ENCODE assay signal across 22 cellular contexts in genomic region chr12:75556306-75556899, GRCh38. TPM values are rescaled to one million over a fixed set of nuclear protein-coding genes. Genes with fewer than 3 reads are reported as not detected.
A peak's percentile ranks its signal among the peaks of the same experiment; 100 is the strongest.
DNase-seq lines count a peak whose midpoint lies in the region; ATAC-seq and TF ChIP-seq lines count a peak whose summit lies in the region.
"Had no signal": no experiment of that assay in that cellular context is flagged by ENCODE, and none has a peak within 500 bp of the region (broad histone marks: within the 10 kb centered on the region; RNA-seq: fewer than 3 reads in every experiment).

No MANE protein-coding gene starts in this region.

- H3K27ac Mint-ChIP-seq in stimulated activated naive CD8-positive, alpha-beta T cell treated with anti-CD3 and anti-CD28 coated beads, Interleukin-15, amount 100 ng/mL, for 72 hours, result no peak overlapping the region
- no peak overlapping the region for H3K27ac Mint-ChIP-seq in stimulated activated effector memory CD8-positive, alpha-beta T cell treated with anti-CD3 and anti-CD28 coated beads, Interleukin-12 subunit alpha, Interleukin-12 subunit beta, amount 100 ng/mL, for 72 hours
- H3K27ac Mint-ChIP-seq: activated T-helper 2 cell treated with anti-CD3 and anti-CD28 coated beads, Interferon-gamma antibody, Interleukin-2, Interleukin-4, amounts not matched to agents 10 μg/mL and 5 μg/mL and 100 μg/mL, durations not matched to agents 14 hours and 24 hours and 36 hours; CD4-positive, alpha-beta memory T cell; natural killer cell; T-helper 1 cell treated with Interleukin-12 subunit alpha and Interleukin-12 subunit beta and Interleukin-4 antibody, amounts not matched to agents 30 μg/mL and 1 μg/mL, for 36 hours had no signal

- H3K27me3 Mint-ChIP-seq in stimulated activated naive CD8-positive, alpha-beta T cell treated with anti-CD3 and anti-CD28 coated beads, Interleukin-15, amount 100 ng/mL, for 72 hours, result peaks cover 15% of the 10 kb centered on the region

- in situ Hi-C loops in Panc1 (cut with HindIII; ENCODE audit: low pct_unique_long_range_greater_than_20kb, low sequenced_read_pairs), result no loop called here

- H3K4me1 ChIP-seq in Panc1 (ENCODE audit: control insufficient read depth, insufficient read depth, low read length), result peaks cover 44% of the 10 kb centered on the region
- H3K4me1 ChIP-seq: pancreas, testis had no signal

- CTCF ChIA-PET in Panc1 (lab: Charles Lee), result interaction anchor here (0.6 kb wide), 1 partner anchor 561 kb away, joined by 3 read pairs; no protein-coding TSS in a partner anchor

- no peak overlapping the region for H3K4me3 ChIP-seq in Panc1 (ENCODE audit: low read depth in 2 of 2, low read length in 2 of 2)
- no peak overlapping the region for H3K4me3 ChIP-seq in fibroblast of pulmonary artery (replicated peaks; ENCODE audit: low read depth, low read length)
- H3K4me3 ChIP-seq: gastroesophageal sphincter, pancreas, SJCRH30, testis had no signal

- no peaks in the 10 kb centered on the region for H3K36me3 ChIP-seq in Panc1 (ENCODE audit: control insufficient read depth, insufficient read depth, low read length)
- H3K36me3 ChIP-seq: gastroesophageal sphincter, pancreas, SJCRH30 had no signal

- DNase-seq in DMS53 (lab: John Stamatoyannopoulos, UW) (peak; percentile 56), Panc1 (ENCODE audit: low read depth, low spot score) (no peak), fibroblast of pulmonary artery (ENCODE audit: low read depth) (peak; percentile 6), amygdala (lab: John Stamatoyannopoulos, UW) (no peak)
- DNase-seq in stimulated activated naive CD8-positive, alpha-beta T cell treated with anti-CD3 and anti-CD28 coated beads, Interleukin-15, amount 100 ng/mL, for 72 hours, result no peak
- DNase-seq in activated CD8-positive, alpha-beta memory T cell treated with anti-CD3 and anti-CD28 coated beads, Interleukin-2, amount 50 U/mL, for 4 hours, result no peak
- DNase-seq in stimulated activated effector memory CD8-positive, alpha-beta T cell treated with anti-CD3 and anti-CD28 coated beads, Interleukin-12 subunit alpha, Interleukin-12 subunit beta, amount 100 ng/mL, for 72 hours (ENCODE audit: low spot score in 2 of 2), result no peak
- DNase-seq: activated CD4-positive, alpha-beta T cell treated with anti-CD3 and anti-CD28 coated beads for 48 hours; CD4-positive, alpha-beta memory T cell; DMS79 treated with DMSO at 0.1 percent for 48 hours; natural killer cell; NCI-H1092 treated with DMSO at 0.1 percent for 48 hours; NCI-H526 treated with DMSO at 0.1 percent for 48 hours; pancreas; SJCRH30; testis had no signal

- H3K36me3 Mint-ChIP-seq in stimulated activated effector memory CD8-positive, alpha-beta T cell treated with anti-CD3 and anti-CD28 coated beads, Interleukin-12 subunit alpha, Interleukin-12 subunit beta, amount 100 ng/mL, for 72 hours, result no peaks in the 10 kb centered on the region
- H3K36me3 Mint-ChIP-seq: CD4-positive, alpha-beta memory T cell; natural killer cell had no signal

- BruUV-seq in Panc1 (replicated peaks; lab: Mats Ljungman, UMichigan), result no TSS peak

- TF ChIP-seq CTCF in 22Rv1 (IDR thresholded peaks at IDR 0.05) (no peak), Panc1 (IDR thresholded peaks at IDR 0.05) (no peak), fibroblast of pulmonary artery (IDR thresholded peaks at IDR 0.05; ENCODE audit: low read length, missing control alignments) (no peak)

- ATAC-seq in Panc1, result 0 out of 2 replicates have a peak, but pooled peaks have one; percentile 28
- ATAC-seq in stimulated activated naive CD8-positive, alpha-beta T cell treated with anti-CD3 and anti-CD28 coated beads, Interleukin-15, amount 100 ng/mL, for 72 hours, result no peak
- ATAC-seq in stimulated activated effector memory CD8-positive, alpha-beta T cell treated with anti-CD3 and anti-CD28 coated beads, Interleukin-12 subunit alpha, Interleukin-12 subunit beta, amount 100 ng/mL, for 72 hours, result no peak
- ATAC-seq: gastroesophageal sphincter, natural killer cell, pancreas, sciatic nerve had no signal

- POLR2A ChIA-PET in Panc1 (lab: Charles Lee), result no interaction called here

- H3K9me3 Mint-ChIP-seq in stimulated activated naive CD8-positive, alpha-beta T cell treated with anti-CD3 and anti-CD28 coated beads, Interleukin-15, amount 100 ng/mL, for 72 hours, result no peaks in the 10 kb centered on the region
- no peaks in the 10 kb centered on the region for H3K9me3 Mint-ChIP-seq in stimulated activated effector memory CD8-positive, alpha-beta T cell treated with anti-CD3 and anti-CD28 coated beads, Interleukin-12 subunit alpha, Interleukin-12 subunit beta, amount 100 ng/mL, for 72 hours
- H3K9me3 Mint-ChIP-seq: activated T-helper 2 cell treated with anti-CD3 and anti-CD28 coated beads, Interferon-gamma antibody, Interleukin-2, Interleukin-4, amounts not matched to agents 10 μg/mL and 5 μg/mL and 100 μg/mL, durations not matched to agents 14 hours and 24 hours and 36 hours; CD4-positive, alpha-beta memory T cell; natural killer cell; T-helper 1 cell treated with Interleukin-12 subunit alpha and Interleukin-12 subunit beta and Interleukin-4 antibody, amounts not matched to agents 30 μg/mL and 1 μg/mL, for 36 hours had no signal

- intact Hi-C loops in Panc1 (cut with micrococcal nuclease; ENCODE audit: unreplicated experiment), result no loop called here

- no peaks in the 10 kb centered on the region for H3K27me3 ChIP-seq in Panc1 (ENCODE audit: control insufficient read depth, insufficient read depth, low read length)
- H3K27me3 ChIP-seq: gastroesophageal sphincter, pancreas, SJCRH30, testis had no signal

- H3K9me3 ChIP-seq in Panc1 (ENCODE audit: control insufficient read depth, insufficient read depth, low read depth, low read length), result no peaks in the 10 kb centered on the region
- H3K9me3 ChIP-seq: gastroesophageal sphincter, pancreas, SJCRH30, testis had no signal

- H3K4me1 Mint-ChIP-seq in stimulated activated naive CD8-positive, alpha-beta T cell treated with anti-CD3 and anti-CD28 coated beads, Interleukin-15, amount 100 ng/mL, for 72 hours, result no peaks in the 10 kb centered on the region
- no peaks in the 10 kb centered on the region for H3K4me1 Mint-ChIP-seq in stimulated activated effector memory CD8-positive, alpha-beta T cell treated with anti-CD3 and anti-CD28 coated beads, Interleukin-12 subunit alpha, Interleukin-12 subunit beta, amount 100 ng/mL, for 72 hours
- H3K4me1 Mint-ChIP-seq: CD4-positive, alpha-beta memory T cell; natural killer cell had no signal

- H3K4me3 Mint-ChIP-seq in stimulated activated naive CD8-positive, alpha-beta T cell treated with anti-CD3 and anti-CD28 coated beads, Interleukin-15, amount 100 ng/mL, for 72 hours, result no peak overlapping the region
- H3K4me3 Mint-ChIP-seq in stimulated activated effector memory CD8-positive, alpha-beta T cell treated with anti-CD3 and anti-CD28 coated beads, Interleukin-12 subunit alpha, Interleukin-12 subunit beta, amount 100 ng/mL, for 72 hours, result no peak overlapping the region
- H3K4me3 Mint-ChIP-seq: CD4-positive, alpha-beta memory T cell; natural killer cell; T-helper 1 cell treated with Interleukin-12 subunit alpha and Interleukin-12 subunit beta and Interleukin-4 antibody, amounts not matched to agents 30 μg/mL and 1 μg/mL, for 36 hours had no signal

- H3K27ac ChIP-seq in 22Rv1, result peak overlapping the region; percentile 6; the same call in 1 of the 2 replicates
- H3K27ac ChIP-seq in Panc1 (ENCODE audit: low read length), result peak overlapping the region; percentile 68
- H3K27ac ChIP-seq: gastroesophageal sphincter, KMS-11, pancreas, SJCRH30, testis had no signal

RNA-seq across cellular contexts. Expression of gene KRR1, which starts 45.0 kb away (rescaled TPM):
- 161 TPM for total RNA-seq in Panc1 (2021; ENCODE audit: unreplicated experiment)
- polyA plus RNA-seq in Panc1 (2012; ENCODE audit: insufficient read length), result 60.4 TPM

Comparison
In these comparisons a context has a peak if more than half of its experiments do, and no peak if none do; other contexts are left out.
1. DNase-seq: peak in DMS53 (single experiment) and fibroblast of pulmonary artery (single experiment); none in Panc1 (single experiment), stimulated activated naive CD8-positive, alpha-beta T cell treated with anti-CD3 and anti-CD28 coated beads, Interleukin-15, amount 100 ng/mL, for 72 hours (0 of 2), activated CD8-positive, alpha-beta memory T cell treated with anti-CD3 and anti-CD28 coated beads, Interleukin-2, amount 50 U/mL, for 4 hours (single experiment), stimulated activated effector memory CD8-positive, alpha-beta T cell treated with anti-CD3 and anti-CD28 coated beads, Interleukin-12 subunit alpha, Interleukin-12 subunit beta, amount 100 ng/mL, for 72 hours (0 of 2) and amygdala (0 of 56).